1 cellular context compared by ENCODE assay signal in genomic region chr16:50309527-50310307, GRCh38.
A peak's percentile ranks its signal among the peaks of the same experiment; 100 is the strongest.
TF ChIP-seq lines count a peak whose summit lies in the region.

No MANE protein-coding gene starts in this region.

TF ChIP-seq in HepG2, 621 proteins besides CTCF, POLR2A, EP300 and RAD21 (continued from another document and continues in another):
- TF ChIP-seq NFAT5 (CRISPR knock-in tag; IDR thresholded peaks at IDR 0.05) (no peak), JARID2 (CRISPR knock-in tag; IDR thresholded peaks at IDR 0.05; ENCODE audit: insufficient replicate concordance) (no peak), ZNF746 (CRISPR knock-in tag; IDR thresholded peaks at IDR 0.05) (no peak; the same call in 1 of the 2 replicates), ZKSCAN8 (CRISPR knock-in tag; IDR thresholded peaks at IDR 0.05; ENCODE audit: borderline replicate concordance) (no peak), AGO1 (IDR thresholded peaks at IDR 0.05; ENCODE audit: low read depth, low read length, poor library complexity, severe bottlenecking) (peak; percentile 22), ZNF800 (CRISPR knock-in tag; IDR thresholded peaks at IDR 0.05) (no peak), ZNF337 (CRISPR knock-in tag; IDR thresholded peaks at IDR 0.05; ENCODE audit: borderline replicate concordance, low read depth) (no peak), KMT2A (CRISPR knock-in tag; IDR thresholded peaks at IDR 0.05) (0 out of 2 replicates have a peak, but pooled peaks have one; percentile 25), AGO2 (optimal IDR thresholded peaks at IDR 0.05; ENCODE audit: low read depth, low read length) (no peak), ZSCAN20 (CRISPR knock-in tag; IDR thresholded peaks at IDR 0.05; ENCODE audit: borderline replicate concordance) (no peak), ARID5B (CRISPR knock-in tag; IDR thresholded peaks at IDR 0.05) (peak; percentile 32), NFYC (CRISPR knock-in tag; IDR thresholded peaks at IDR 0.05) (no peak), THRA (CRISPR knock-in tag; IDR thresholded peaks at IDR 0.05; ENCODE audit: borderline replicate concordance) (0 out of 2 replicates have a peak, but pooled peaks have one; percentile 33), MXI1 (IDR thresholded peaks at IDR 0.05; ENCODE audit: borderline replicate concordance, low read depth, low read length) (no peak), STAT6 (CRISPR knock-in tag; IDR thresholded peaks at IDR 0.05; ENCODE audit: borderline replicate concordance) (no peak), PHF8 (CRISPR knock-in tag; IDR thresholded peaks at IDR 0.05) (peak; percentile 33), IRF9 (CRISPR knock-in tag; IDR thresholded peaks at IDR 0.05; ENCODE audit: borderline replicate concordance) (peak; percentile 36; the same call in 1 of the 2 replicates), SOX13 (IDR thresholded peaks at IDR 0.05) (no peak), SOX13 (CRISPR knock-in tag; conservative IDR thresholded peaks at IDR 0.05 in 1 of 2, IDR thresholded peaks at IDR 0.05 in 1 of 2) (no peak), CCDC6 (CRISPR knock-in tag; IDR thresholded peaks at IDR 0.05) (no peak), ZNF292 (CRISPR knock-in tag; IDR thresholded peaks at IDR 0.05; ENCODE audit: borderline replicate concordance, low read depth) (peak; percentile 72; the same call in 1 of the 2 replicates), ZNF790 (CRISPR knock-in tag; IDR thresholded peaks at IDR 0.05; ENCODE audit: borderline replicate concordance) (no peak), E2F1 (CRISPR knock-in tag; IDR thresholded peaks at IDR 0.05) (no peak), ZNF350 (CRISPR knock-in tag; IDR thresholded peaks at IDR 0.05; ENCODE audit: borderline replicate concordance, low read depth) (peak; percentile 74; the same call in 1 of the 2 replicates), TOPORS (CRISPR knock-in tag; IDR thresholded peaks at IDR 0.05) (peak; percentile 44; the same call in 1 of the 2 replicates), UBTF (CRISPR knock-in tag; IDR thresholded peaks at IDR 0.05) (peak; percentile 29), NFE2 (CRISPR knock-in tag; IDR thresholded peaks at IDR 0.05) (no peak), WIZ (CRISPR knock-in tag; IDR thresholded peaks at IDR 0.05) (no peak), ZBTB7A (CRISPR knock-in tag; IDR thresholded peaks at IDR 0.05) (0 out of 2 replicates have a peak, but pooled peaks have one; percentile 55), ZNF770 (CRISPR knock-in tag; IDR thresholded peaks at IDR 0.05) (0 out of 2 replicates have a peak, but pooled peaks have one; percentile 36), TBX2 (CRISPR knock-in tag; IDR thresholded peaks at IDR 0.05; ENCODE audit: borderline replicate concordance) (peak; percentile 77), FOXP1 (IDR thresholded peaks at IDR 0.05) (no peak), FOXP1 (CRISPR knock-in tag; IDR thresholded peaks at IDR 0.05) (peak; percentile 18; the same call in 1 of the 2 replicates), TRIM24 (CRISPR knock-in tag; IDR thresholded peaks at IDR 0.05) (no peak), CBX1 (IDR thresholded peaks at IDR 0.05; ENCODE audit: low read depth) (no peak), ZMYM4 (CRISPR knock-in tag; IDR thresholded peaks at IDR 0.05) (0 out of 2 replicates have a peak, but pooled peaks have one; percentile 8)
